ENCODE assay signal across 13 cellular contexts in genomic region chr21:32094792-32095191, GRCh38.
DNase-seq lines count a peak whose midpoint lies in the region; FAIRE-seq and TF ChIP-seq lines count a peak whose summit lies in the region.
"Had no signal": no experiment of that assay in that cellular context is flagged by ENCODE, and none has a peak within 500 bp of the region (broad histone marks: within the 10 kb centered on the region; RNA-seq: fewer than 3 reads in every experiment).

No MANE protein-coding gene starts in this region.

- H3K9ac ChIP-seq in mammary epithelial cell (ENCODE audit: insufficient read depth, low read length) (no peak overlapping the region), endothelial cell of umbilical vein (replicated peaks; ENCODE audit: extremely low read depth, insufficient read depth, low read length) (no peak overlapping the region), colonic mucosa (ENCODE audit: low read depth in 2 of 2, low read length in 2 of 2) (no peak overlapping the region)

- WGBS in mammary epithelial cell (ENCODE audit: low coverage, missing lambda C conversion rate): 31% methylated on average over 2 of the region's 2 CpGs

- H2AFZ ChIP-seq in mammary epithelial cell (ENCODE audit: low read depth, low read length) (no peak overlapping the region), endothelial cell of umbilical vein (ENCODE audit: low read depth, low read length) (peak overlapping the region; percentile 27)

- DNase-seq in MCF 10A (ENCODE audit: unreplicated experiment) (peak; percentile 26), mammary epithelial cell (no peak), NCI-H226 (peak; percentile 14), endothelial cell of umbilical vein (ENCODE audit: low read depth, low spot score) (peak; percentile 20), colonic mucosa (no peak), NCI-H1105 treated with DMSO at 0.1 percent for 48 hours (lab: John Stamatoyannopoulos, UW) (no peak), ureter (ENCODE audit: low spot score) (no peak)
- DNase-seq: activated CD4-positive, alpha-beta T cell treated with anti-CD3 and anti-CD28 coated beads for 4 hours; lower lobe of right lung; NCI-H1436 treated with DMSO at 0.1 percent for 48 hours; uterus had no signal

- CTCF ChIA-PET in MCF 10A (lab: Yijun Ruan, JAX): no interaction called here
- CTCF ChIA-PET in mammary epithelial cell (lab: Charles Lee; ENCODE audit: low non-redundant PET): no interaction called here
- CTCF ChIA-PET in endothelial cell of umbilical vein (lab: Charles Lee): interaction anchor here (1.8 to 6.1 kb wide), 2 partner anchors 10 to 163 kb away, joined by 5 to 129 read pairs; no protein-coding TSS in a partner anchor

- H3K27ac ChIP-seq in mammary epithelial cell (ENCODE audit: insufficient read depth, low read depth, low read length) (no peak overlapping the region), endothelial cell of umbilical vein (ENCODE audit: insufficient read depth, low read depth, low read length) (no peak overlapping the region), colonic mucosa (no peak overlapping the region)
- H3K27ac ChIP-seq: ascending aorta, lower lobe of right lung, uterus had no signal

- H3K4me1 Mint-ChIP-seq in MCF 10A (ENCODE audit: insufficient read depth, unreplicated experiment): peaks cover 5% of the 10 kb centered on the region
- peaks cover 35% of the 10 kb centered on the region for H3K4me1 Mint-ChIP-seq in nephron

- TF ChIP-seq POLR2A in endothelial cell of umbilical vein (IDR thresholded peaks at IDR 0.05; ENCODE audit: low read depth, low read length): no peak

- in situ Hi-C loops in mammary epithelial cell (cut with MboI; ENCODE audit: low sequenced_read_pairs in 2 of 2): no loop called here

- intact Hi-C loops in MCF 10A (cut with micrococcal nuclease) (no loop called here), mammary epithelial cell (cut with micrococcal nuclease) (no loop called here), endothelial cell of umbilical vein (cut with micrococcal nuclease) (no loop called here), colonic mucosa (cut with DNase I) (no loop called here)

- peaks cover 8% of the 10 kb centered on the region for H3K9me3 Mint-ChIP-seq in MCF 10A (ENCODE audit: unreplicated experiment)
- peaks cover 8% of the 10 kb centered on the region for H3K9me3 Mint-ChIP-seq in nephron

- H3K4me2 ChIP-seq in mammary epithelial cell (ENCODE audit: insufficient read depth, low read depth, low read length): no peak overlapping the region
- no peak overlapping the region for H3K4me2 ChIP-seq in endothelial cell of umbilical vein (ENCODE audit: insufficient read depth, low read length)

- H3K27me3 ChIP-seq in mammary epithelial cell (ENCODE audit: insufficient read depth, low read length): no peaks in the 10 kb centered on the region
- no peaks in the 10 kb centered on the region for H3K27me3 ChIP-seq in endothelial cell of umbilical vein (ENCODE audit: control insufficient read depth in 2 of 2, insufficient read depth in 2 of 2, low read length in 2 of 2)
- no peaks in the 10 kb centered on the region for H3K27me3 ChIP-seq in colonic mucosa
- H3K27me3 ChIP-seq: ascending aorta, uterus had no signal

- H3K27ac Mint-ChIP-seq in MCF 10A (ENCODE audit: low read depth, unreplicated experiment): no peak overlapping the region
- H3K27ac Mint-ChIP-seq in nephron: peak overlapping the region in 2 of 3 experiments; percentile 8 to 63

- no peaks in the 10 kb centered on the region for H3K4me1 ChIP-seq in mammary epithelial cell (ENCODE audit: insufficient read depth, low read length)
- no peaks in the 10 kb centered on the region for H3K4me1 ChIP-seq in endothelial cell of umbilical vein (ENCODE audit: control insufficient read depth, extremely low read depth, insufficient read depth, low read length)
- H3K4me1 ChIP-seq in colonic mucosa: no peaks in the 10 kb centered on the region
- H3K4me1 ChIP-seq: lower lobe of right lung, uterus had no signal

- H3K36me3 ChIP-seq in mammary epithelial cell (ENCODE audit: insufficient read depth, low read length) (no peaks in the 10 kb centered on the region), endothelial cell of umbilical vein (ENCODE audit: control insufficient read depth in 2 of 2, extremely low read depth in 1 of 2, insufficient read depth in 2 of 2, low read length in 2 of 2) (no peaks in the 10 kb centered on the region), colonic mucosa (no peaks in the 10 kb centered on the region)
- H3K36me3 ChIP-seq: ascending aorta, lower lobe of right lung, uterus had no signal

- H3K4me3 Mint-ChIP-seq in MCF 10A (ENCODE audit: unreplicated experiment) (peak overlapping the region; percentile 36), nephron (no peak overlapping the region)

- H3K9me3 ChIP-seq in mammary epithelial cell (replicated peaks; ENCODE audit: insufficient read depth, low read length) (peaks cover 26% of the 10 kb centered on the region), endothelial cell of umbilical vein (replicated peaks; ENCODE audit: control insufficient read depth, insufficient read depth, low read length) (no peaks in the 10 kb centered on the region), colonic mucosa (no peaks in the 10 kb centered on the region)
- H3K9me3 ChIP-seq: ascending aorta, lower lobe of right lung, uterus had no signal

- no peaks in the 10 kb centered on the region for H3K9me1 ChIP-seq in endothelial cell of umbilical vein (replicated peaks; ENCODE audit: control insufficient read depth, extremely low read depth, insufficient read depth, low read length)

- POLR2A ChIA-PET in MCF 10A (lab: Yijun Ruan, JAX): no interaction called here
- POLR2A ChIA-PET in endothelial cell of umbilical vein (lab: Charles Lee): no interaction called here

- dilution Hi-C loops in mammary epithelial cell (cut with HindIII; ENCODE audit: low sequenced_read_pairs) (no loop called here), endothelial cell of umbilical vein (cut with MboI; ENCODE audit: extremely low pct_ligation_motif_present, low sequenced_read_pairs) (no loop called here)

- H3K79me2 ChIP-seq in mammary epithelial cell (ENCODE audit: insufficient read depth, low read length) (no peaks in the 10 kb centered on the region), endothelial cell of umbilical vein (ENCODE audit: control insufficient read depth, insufficient read depth, low read length) (no peaks in the 10 kb centered on the region)

- FAIRE-seq in endothelial cell of umbilical vein (lab: Jason Lieb, UNC): peak; percentile 52

- H4K20me1 ChIP-seq in mammary epithelial cell (ENCODE audit: insufficient read depth, low read length) (no peaks in the 10 kb centered on the region), endothelial cell of umbilical vein (replicated peaks; ENCODE audit: control insufficient read depth, extremely low read depth, insufficient read depth, low read length) (no peaks in the 10 kb centered on the region)

- H3K4me3 ChIP-seq in mammary epithelial cell (replicated peaks in 1 of 3; ENCODE audit: insufficient read depth in 1 of 3, low read depth in 2 of 3, low read length in 3 of 3) (no peak overlapping the region), endothelial cell of umbilical vein (replicated peaks in 1 of 3; ENCODE audit: insufficient read depth in 1 of 3, low read depth in 1 of 3, low read length in 3 of 3) (no peak overlapping the region), colonic mucosa (no peak overlapping the region)
- H3K4me3 ChIP-seq: ascending aorta, lower lobe of right lung, uterus had no signal

- no peaks in the 10 kb centered on the region for H3K36me3 Mint-ChIP-seq in MCF 10A (ENCODE audit: insufficient read depth, unreplicated experiment)
- H3K36me3 Mint-ChIP-seq in nephron (ENCODE audit: low read depth): peaks cover 5% of the 10 kb centered on the region

- TF ChIP-seq CTCF in MCF 10A (IDR thresholded peaks at IDR 0.05; ENCODE audit: unreplicated experiment) (no peak), mammary epithelial cell (conservative IDR thresholded peaks at IDR 0.05 in 1 of 2, IDR thresholded peaks at IDR 0.05 in 1 of 2; ENCODE audit: extremely low read depth in 1 of 2, insufficient read depth in 1 of 2, low read depth in 1 of 2, low read length in 2 of 2) (no peak), endothelial cell of umbilical vein (IDR thresholded peaks at IDR 0.05; ENCODE audit: extremely low read depth in 1 of 2, insufficient read depth in 1 of 2, low read depth in 1 of 2, low read length in 2 of 2) (no peak), nephron (IDR thresholded peaks at IDR 0.05; ENCODE audit: unreplicated experiment in 3 of 3) (no peak), colonic mucosa (IDR thresholded peaks at IDR 0.05) (no peak)

- BruUV-seq in MCF 10A (replicated peaks; lab: Mats Ljungman, UMichigan) (no TSS peak), mammary epithelial cell (replicated peaks; lab: Mats Ljungman, UMichigan) (no TSS peak), endothelial cell of umbilical vein (replicated peaks; lab: Mats Ljungman, UMichigan) (no TSS peak)

- H3K27me3 Mint-ChIP-seq in MCF 10A (ENCODE audit: insufficient read depth, unreplicated experiment): peaks cover 21% of the 10 kb centered on the region
- no peaks in the 10 kb centered on the region for H3K27me3 Mint-ChIP-seq in nephron (ENCODE audit: low read depth)

TF ChIP-seq in endothelial cell of umbilical vein, 7 proteins besides CTCF, POLR2A, EP300 and RAD21:
- TF ChIP-seq GATA2 (IDR thresholded peaks at IDR 0.05; ENCODE audit: insufficient read depth, insufficient read length, low read depth, low read length) (no peak), FOS (IDR thresholded peaks at IDR 0.05; ENCODE audit: borderline replicate concordance, insufficient read depth, low read length) (no peak), POLR2AphosphoS5 (IDR thresholded peaks at IDR 0.05; ENCODE audit: insufficient read depth, low read depth, low read length) (no peak), MAX (IDR thresholded peaks at IDR 0.05; ENCODE audit: insufficient read depth, insufficient read length) (no peak), EZH2 (IDR thresholded peaks at IDR 0.05; ENCODE audit: borderline replicate concordance, low read depth, low read length, severe bottlenecking) (no peak), MYC (IDR thresholded peaks at IDR 0.05; ENCODE audit: low read depth, low read length) (no peak), JUN (IDR thresholded peaks at IDR 0.05; ENCODE audit: borderline replicate concordance, insufficient read depth, insufficient read length, low read depth) (no peak)

Comparison
In these comparisons a context has a peak if more than half of its experiments do, and no peak if none do; other contexts are left out.
1. DNase-seq: peak in MCF 10A (single experiment), NCI-H226 (single experiment) and endothelial cell of umbilical vein (single experiment); none in mammary epithelial cell (single experiment), colonic mucosa (single experiment), NCI-H1105 treated with DMSO at 0.1 percent for 48 hours (single experiment) and ureter (single experiment).